In genomic region chr11:28110108-28110838, GRCh38 we compare ENCODE assay signal across 8 cellular contexts. TPM values are rescaled to one million over a fixed set of nuclear protein-coding genes. Genes with fewer than 3 reads are reported as not detected.
DNase-seq lines count a peak whose midpoint lies in the region; ATAC-seq, FAIRE-seq and TF ChIP-seq lines count a peak whose summit lies in the region.

No MANE protein-coding gene starts in this region.

- H3K27ac ChIP-seq in stomach, result peak overlapping the region; percentile 76 to 91 (median 87)

- H3K27me3 Mint-ChIP-seq in natural killer cell (ENCODE audit: low read depth in 2 of 2), result no peaks in the 10 kb centered on the region

- peak; percentile 53 for DNase-seq in DMS153 treated with DMSO at 0.1 percent for 48 hours (lab: John Stamatoyannopoulos, UW; ENCODE audit: unreplicated experiment)
- DNase-seq in HuH-7.5 (ENCODE audit: low spot score), result peak; percentile 29
- peak; percentile 64 for DNase-seq in RCC 7860 (ENCODE audit: low spot score)
- DNase-seq in activated T-helper 1 cell treated with anti-CD3 and anti-CD28 coated beads, Interleukin-2, amount 50 U/mL, for 16 hours (ENCODE audit: low read depth in 1 of 2, low spot score in 1 of 2), result peak; percentile 18 to 30
- DNase-seq in fibroblast of pulmonary artery (ENCODE audit: low read depth), result peak; percentile 88
- DNase-seq in natural killer cell, result peak; percentile 52
- peak; percentile 77 for DNase-seq in stomach

- H3K9me3 Mint-ChIP-seq in natural killer cell, result no peaks in the 10 kb centered on the region

- TF ChIP-seq CTCF in fibroblast of pulmonary artery (IDR thresholded peaks at IDR 0.05; ENCODE audit: low read length, missing control alignments) (no peak), natural killer cell (IDR thresholded peaks at IDR 0.05) (no peak), stomach (IDR thresholded peaks at IDR 0.05) (no peak)

- TF ChIP-seq EP300 in stomach (IDR thresholded peaks at IDR 0.05), result no peak

- WGBS in stomach, 5 donors, result 0 to 1% (median 0%) methylated on average over 30 to 31 of the region's 31 CpGs

- H3K27ac Mint-ChIP-seq in natural killer cell, result peak overlapping the region; percentile 98

- no peak for FAIRE-seq in RCC 7860 (lab: Jason Lieb, UNC)

- peaks cover 51 to 55% of the 10 kb centered on the region in 2 donors for H3K4me1 Mint-ChIP-seq in natural killer cell

- H3K4me3 Mint-ChIP-seq in natural killer cell, result peak overlapping the region; percentile 100

- peak; percentile 33 for ATAC-seq in GM21447 (IDR thresholded peaks at IDR 0.05; ENCODE audit: unreplicated experiment)
- ATAC-seq in natural killer cell, result peak; percentile 16 to 46 (median 30)

- H3K9me3 ChIP-seq in stomach, result no peaks in the 10 kb centered on the region

- TF ChIP-seq POLR2A in stomach (IDR thresholded peaks at IDR 0.05), result no peak

- H3K27me3 ChIP-seq in stomach, result no peaks in the 10 kb centered on the region

- peaks cover 0 to 18% (median 14%) of the 10 kb centered on the region in 4 donors for H3K36me3 ChIP-seq in stomach

- H3K36me3 Mint-ChIP-seq in natural killer cell, result no peaks in the 10 kb centered on the region

- peaks cover 14 to 52% (median 43%) of the 10 kb centered on the region in 4 donors for H3K4me1 ChIP-seq in stomach

- H3K4me3 ChIP-seq in fibroblast of pulmonary artery (replicated peaks; ENCODE audit: low read depth, low read length), result peak overlapping the region; percentile 77
- H3K4me3 ChIP-seq in stomach, result peak overlapping the region; percentile 62 to 65 (median 64)

- intact Hi-C loops in natural killer cell (cut with micrococcal nuclease) (no loop called here), stomach (cut with DNase I; ENCODE audit: low total_unique reads) (no loop called here)

RNA-seq across cellular contexts. Expression of gene METTL15, which starts 2.1 kb away (rescaled TPM):
- total RNA-seq in natural killer cell (10 to 100 TPM in 1 of 3 donors, 1 to 10 TPM in 2; 7.4 to 12.1 (median 9.1) TPM), stomach (10 to 100 TPM in 4 of 5 donors, under 1 TPM in 1; 0.58 to 21.7 (median 12.7) TPM)
- 1 to 10 TPM; 3.1 to 4.7 (median 4.5) TPM for polyA plus RNA-seq in stomach

RNA-seq across cellular contexts. Expression of gene KIF18A, which starts 2.3 kb away (rescaled TPM):
- total RNA-seq in natural killer cell (1 to 10 TPM; 3.7 to 6.9 (median 5.5) TPM), stomach (1 to 10 TPM in 3 of 5 donors, under 1 TPM in 2; 0.29 to 3.7 (median 2.3) TPM)
- polyA plus RNA-seq in stomach, result 1 to 10 TPM in 1 of 3 donors, under 1 TPM in 2; 0.31 to 1.4 (median 0.75) TPM

Comparison
In these comparisons a context has a peak if more than half of its experiments do, and no peak if none do; other contexts are left out.
1. Peak in every context shown above with its lines: DNase-seq, ATAC-seq, H3K4me3 ChIP-seq and H3K27ac ChIP-seq.
2. DNase-seq: peak in every context shown above with its lines; median percentile 88 in fibroblast of pulmonary artery; 77 in stomach; 64 in RCC 7860; 53 in DMS153 treated with DMSO at 0.1 percent for 48 hours; 52 in natural killer cell; 29 in HuH-7.5; 24 in activated T-helper 1 cell treated with anti-CD3 and anti-CD28 coated beads, Interleukin-2, amount 50 U/mL, for 16 hours.